Comparison of ENCODE assay signal across 1 cellular context in genomic region chrX:120725874-120726273, GRCh38.
TF ChIP-seq lines count a peak whose summit lies in the region.

No MANE protein-coding gene starts in this region.

TF ChIP-seq in SK-N-SH, 30 proteins besides CTCF, POLR2A, EP300 and RAD21:
- TF ChIP-seq SIN3A (IDR thresholded peaks at IDR 0.05; ENCODE audit: borderline replicate concordance, low read depth, low read length), result no peak
- no peak for TF ChIP-seq NRF1 (IDR thresholded peaks at IDR 0.05; ENCODE audit: low read depth, low read length)
- no peak for TF ChIP-seq PBX3 (IDR thresholded peaks at IDR 0.05)
- TF ChIP-seq RXRA (IDR thresholded peaks at IDR 0.05; ENCODE audit: borderline replicate concordance, low read depth), result no peak
- TF ChIP-seq FOSL2 (IDR thresholded peaks at IDR 0.05; ENCODE audit: borderline replicate concordance, low read depth), result no peak
- no peak for TF ChIP-seq GABPA (IDR thresholded peaks at IDR 0.05; ENCODE audit: low read depth)
- no peak for TF ChIP-seq TAF1 (IDR thresholded peaks at IDR 0.05; ENCODE audit: borderline replicate concordance, low read depth, low read length)
- no peak for TF ChIP-seq TEAD4 (IDR thresholded peaks at IDR 0.05; ENCODE audit: borderline replicate concordance, insufficient read depth)
- TF ChIP-seq MXI1 (IDR thresholded peaks at IDR 0.05; ENCODE audit: low read depth, low read length), result no peak
- no peak for TF ChIP-seq FOXM1 (IDR thresholded peaks at IDR 0.05; ENCODE audit: low read depth)
- TF ChIP-seq SMC3 (IDR thresholded peaks at IDR 0.05; ENCODE audit: low read depth, low read length), result no peak
- no peak for TF ChIP-seq EZH2phosphoT487 (IDR thresholded peaks at IDR 0.05; ENCODE audit: borderline replicate concordance, low read depth)
- no peak for TF ChIP-seq JUND (IDR thresholded peaks at IDR 0.05)
- TF ChIP-seq CHD2 (IDR thresholded peaks at IDR 0.05; ENCODE audit: low read length, partially characterized antibody), result no peak
- no peak for TF ChIP-seq REST (IDR thresholded peaks at IDR 0.05; ENCODE audit: low read depth, low read length)
- no peak for TF ChIP-seq ZBTB33 (IDR thresholded peaks at IDR 0.05; ENCODE audit: borderline replicate concordance, low read depth)
